In the genomic region with DNA sequence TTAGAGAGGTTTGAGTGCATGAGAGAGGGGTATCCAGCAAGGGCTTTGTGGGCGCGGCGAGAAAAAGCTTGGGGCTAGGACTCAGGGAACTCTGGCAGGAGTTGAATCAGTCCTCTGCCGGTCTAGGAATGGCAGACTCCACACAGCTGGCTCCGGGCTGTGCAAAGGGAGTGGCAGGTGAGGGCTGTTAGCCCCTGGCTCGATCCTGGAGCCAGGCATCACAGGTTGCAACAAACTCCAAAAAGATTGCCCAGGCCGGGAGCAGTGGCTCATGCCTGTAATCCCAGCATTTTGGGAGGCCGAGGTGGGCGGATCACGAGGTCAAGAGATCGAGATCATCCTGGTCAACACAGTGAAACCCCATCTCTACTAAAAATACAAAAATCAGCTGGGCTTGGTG, we compare ENCODE assay signal across 1 cellular context. TPM values are rescaled to one million over a fixed set of nuclear protein-coding genes. Genes with fewer than 3 reads are reported as not detected.
"Had no signal": no experiment of that assay in that cellular context is flagged by ENCODE, and none has a peak within 500 bp of the region (broad histone marks: within the 10 kb centered on the region; RNA-seq: fewer than 3 reads in every experiment).

No MANE protein-coding gene starts in this region.

RNA-seq across cellular contexts. Expression of a gene that starts 20.2 kb away (rescaled TPM):
- total RNA-seq: naive thymus-derived CD4-positive, alpha-beta T cell had no signal
- polyA plus RNA-seq: naive thymus-derived CD4-positive, alpha-beta T cell had no signal
